Comparison of ENCODE assay signal across 12 cellular contexts in genomic region chr16:4691666-4692412, GRCh38. TPM values are rescaled to one million over a fixed set of nuclear protein-coding genes. Genes with fewer than 3 reads are reported as not detected.
DNase-seq lines count a peak whose midpoint lies in the region; ATAC-seq and TF ChIP-seq lines count a peak whose summit lies in the region.
"Had no signal": no experiment of that assay in that cellular context is flagged by ENCODE, and none has a peak within 500 bp of the region (broad histone marks: within the 10 kb centered on the region; RNA-seq: fewer than 3 reads in every experiment).

No MANE protein-coding gene starts in this region.

- no CpG with 5 or more reads among the region's 20 CpGs for WGBS in H9 (ENCODE audit: extremely low coverage, insufficient read length, low lambda C conversion rate)

- H3K4me2 ChIP-seq in H9 (ENCODE audit: insufficient read depth, insufficient read length, low read length): no peak overlapping the region

- H3K18ac ChIP-seq in H9 (ENCODE audit: insufficient read length, low read depth, low read length): no peak overlapping the region

- no peaks in the 10 kb centered on the region for H3K79me1 ChIP-seq in H9 (ENCODE audit: insufficient read depth, low read depth, low read length, poor library complexity, severe bottlenecking)

- H2BK15ac ChIP-seq in H9 (ENCODE audit: low read depth, low read length): no peak overlapping the region

- H3K27me3 Mint-ChIP-seq in T-helper 2 cell treated with Interferon-gamma antibody and Interleukin-4, amounts not matched to agents 5 μg/mL and 100 μg/mL, for 36 hours (ENCODE audit: low read depth): no peaks in the 10 kb centered on the region
- H3K27me3 Mint-ChIP-seq in H9 (ENCODE audit: low read depth): peaks cover 2% of the 10 kb centered on the region; the same call in 1 of the 2 replicates
- H3K27me3 Mint-ChIP-seq in dendritic cell treated with granulocyte-macrophage colony-stimulating factor and Interleukin-4, amounts not matched to agents 40 ng/mL and 50 ng/mL, for 4 days: no peaks in the 10 kb centered on the region

- H3K4me3 Mint-ChIP-seq in T-helper 2 cell treated with Interferon-gamma antibody and Interleukin-4, amounts not matched to agents 5 μg/mL and 100 μg/mL, for 36 hours: peak overlapping the region; percentile 60
- H3K4me3 Mint-ChIP-seq in H9: peak overlapping the region in 1 of 2 experiments; percentile 78; a peak in 2 of 5 replicates
- peak overlapping the region; percentile 7 for H3K4me3 Mint-ChIP-seq in dendritic cell treated with granulocyte-macrophage colony-stimulating factor and Interleukin-4, amounts not matched to agents 40 ng/mL and 50 ng/mL, for 4 days

- no peak overlapping the region for H4K8ac ChIP-seq in H9 (replicated peaks; ENCODE audit: insufficient read length, low read depth, low read length)

- TF ChIP-seq CTCF in H9 (conservative IDR thresholded peaks at IDR 0.05) (no peak), neutrophil (IDR thresholded peaks at IDR 0.05) (no peak)

- H3K27me3 ChIP-seq in H9 (ENCODE audit: insufficient read depth, low read length) (no peaks in the 10 kb centered on the region), neutrophil (no peaks in the 10 kb centered on the region)
- H3K27me3 ChIP-seq: testis had no signal

- no peak overlapping the region for H3T11ph ChIP-seq in H9 (ENCODE audit: low read length)

- H2AK5ac ChIP-seq in H9 (ENCODE audit: insufficient read length, low read length): no peak overlapping the region

- H3K27ac ChIP-seq in H9 (ENCODE audit: insufficient read length, low read depth, low read length) (no peak overlapping the region), neutrophil (peak overlapping the region; percentile 89)

- H3K79me2 ChIP-seq in H9 (ENCODE audit: insufficient read depth, low read length): no peaks in the 10 kb centered on the region

- peak overlapping the region; percentile 89 to 90 for H3K4me3 ChIP-seq in neutrophil (ENCODE audit: low read depth in 1 of 2, low read length in 1 of 2)
- H3K4me3 ChIP-seq: testis had no signal

- H3K56ac ChIP-seq in H9 (ENCODE audit: insufficient read length, low read depth, low read length): no peak overlapping the region

- H3K36me3 Mint-ChIP-seq in T-helper 2 cell treated with Interferon-gamma antibody and Interleukin-4, amounts not matched to agents 5 μg/mL and 100 μg/mL, for 36 hours (ENCODE audit: low read depth): peaks cover 13% of the 10 kb centered on the region
- H3K36me3 Mint-ChIP-seq in H9 (ENCODE audit: insufficient read depth in 1 of 3, low read depth in 3 of 3): peaks cover 5 to 30% (median 30%) of the 10 kb centered on the region in 3 experiments; a peak in 6 of 7 replicates
- H3K36me3 Mint-ChIP-seq in dendritic cell treated with granulocyte-macrophage colony-stimulating factor and Interleukin-4, amounts not matched to agents 40 ng/mL and 50 ng/mL, for 4 days (ENCODE audit: low read depth): peaks cover 64% of the 10 kb centered on the region

- no peak overlapping the region; the same call in 1 of the 2 replicates for H3K14ac ChIP-seq in H9 (ENCODE audit: insufficient read depth, low read length)

- H4K5ac ChIP-seq in H9 (ENCODE audit: insufficient read length, low read depth, low read length): no peak overlapping the region

- DNase-seq in T-helper 2 cell treated with Interferon-gamma antibody and Interleukin-4, amounts not matched to agents 5 μg/mL and 100 μg/mL, for 36 hours (ENCODE audit: low spot score): no peak
- no peak for DNase-seq in T-helper 2 cell
- no peak for DNase-seq in H9
- DNase-seq in GOT3 (lab: John Stamatoyannopoulos, UW): no peak
- DNase-seq in head of caudate nucleus: no peak
- DNase-seq: dermis blood vessel endothelial cell, DND-41, testis had no signal

- no peak overlapping the region for H2BK5ac ChIP-seq in H9 (ENCODE audit: insufficient read length, low read length)

- H3K36me3 ChIP-seq in neutrophil: peaks cover 60% of the 10 kb centered on the region

- H3K4me1 ChIP-seq in H9 (ENCODE audit: insufficient read depth, low read length): no peaks in the 10 kb centered on the region
- H3K4me1 ChIP-seq in neutrophil (ENCODE audit: control insufficient read depth in 1 of 2, insufficient read depth in 1 of 2, low read depth in 1 of 2, low read length in 1 of 2): peaks cover 31 to 46% of the 10 kb centered on the region in 2 experiments

- H2AFZ ChIP-seq in H9 (ENCODE audit: low read length): no peak overlapping the region

- no peak overlapping the region for H2BK12ac ChIP-seq in H9 (ENCODE audit: insufficient read length, low read depth, low read length)

- H3K4ac ChIP-seq in H9 (ENCODE audit: low read depth, low read length): no peak overlapping the region

- no peak for ATAC-seq in HG02885 (IDR thresholded peaks at IDR 0.05; ENCODE audit: poor library complexity, unreplicated experiment)

- H3K9me3 Mint-ChIP-seq in T-helper 2 cell treated with Interferon-gamma antibody and Interleukin-4, amounts not matched to agents 5 μg/mL and 100 μg/mL, for 36 hours: no peaks in the 10 kb centered on the region
- H3K9me3 Mint-ChIP-seq in H9: no peaks in the 10 kb centered on the region
- no peaks in the 10 kb centered on the region for H3K9me3 Mint-ChIP-seq in dendritic cell treated with granulocyte-macrophage colony-stimulating factor and Interleukin-4, amounts not matched to agents 40 ng/mL and 50 ng/mL, for 4 days

- H3K23me2 ChIP-seq in H9 (ENCODE audit: insufficient read length, low read depth, low read length, poor library complexity, severe bottlenecking): peaks cover 3% of the 10 kb centered on the region

- H3K27ac Mint-ChIP-seq in T-helper 2 cell treated with Interferon-gamma antibody and Interleukin-4, amounts not matched to agents 5 μg/mL and 100 μg/mL, for 36 hours: peak overlapping the region; percentile 62
- H3K27ac Mint-ChIP-seq in H9: peak overlapping the region in 2 of 3 experiments; percentile 48 to 86; a peak in 4 of 7 replicates
- peak overlapping the region; percentile 86 for H3K27ac Mint-ChIP-seq in dendritic cell treated with granulocyte-macrophage colony-stimulating factor and Interleukin-4, amounts not matched to agents 40 ng/mL and 50 ng/mL, for 4 days

- no peak overlapping the region for H4K91ac ChIP-seq in H9 (ENCODE audit: insufficient read length, low read depth, low read length)

- no peaks in the 10 kb centered on the region for H4K20me1 ChIP-seq in H9 (ENCODE audit: control insufficient read depth, insufficient read depth, insufficient read length)

- intact Hi-C loops in dendritic cell treated with granulocyte-macrophage colony-stimulating factor and Interleukin-4, amounts not matched to agents 40 ng/mL and 50 ng/mL, for 4 days (cut with micrococcal nuclease): no loop called here
- intact Hi-C loops in head of caudate nucleus (cut with DNase I): no loop called here

- H3K9me3 ChIP-seq in H9 (ENCODE audit: control insufficient read depth, low read depth, low read length): no peaks in the 10 kb centered on the region
- no peaks in the 10 kb centered on the region for H3K9me3 ChIP-seq in neutrophil
- H3K9me3 ChIP-seq: A549, testis had no signal

- no peak overlapping the region for H2BK120ac ChIP-seq in H9 (ENCODE audit: low read depth, low read length, poor library complexity, severe bottlenecking)

- no peak overlapping the region for H2BK20ac ChIP-seq in H9 (ENCODE audit: low read depth, low read length, poor library complexity, severe bottlenecking)

- no peaks in the 10 kb centered on the region for H3K4me1 Mint-ChIP-seq in T-helper 2 cell treated with Interferon-gamma antibody and Interleukin-4, amounts not matched to agents 5 μg/mL and 100 μg/mL, for 36 hours (ENCODE audit: low read depth)
- peaks cover 2 to 3% of the 10 kb centered on the region in 2 experiments; a peak in 2 of 4 replicates for H3K4me1 Mint-ChIP-seq in H9
- peaks cover 78% of the 10 kb centered on the region for H3K4me1 Mint-ChIP-seq in dendritic cell treated with granulocyte-macrophage colony-stimulating factor and Interleukin-4, amounts not matched to agents 40 ng/mL and 50 ng/mL, for 4 days (ENCODE audit: low read depth)

- no peak overlapping the region for H3K9ac ChIP-seq in H9 (ENCODE audit: extremely low read depth, insufficient read length, low read length)

- H3K23ac ChIP-seq in H9 (ENCODE audit: insufficient read length, low read depth, low read length): no peak overlapping the region

RNA-seq across cellular contexts. Expression of gene NUDT16L1, which starts 1.5 kb away (rescaled TPM):
- total RNA-seq in H9 (2021): 49.4 and 50.0 TPM in 2 replicates

RNA-seq across cellular contexts. Expression of gene ANKS3, which starts 42.2 kb away (rescaled TPM):
- total RNA-seq in H9 (2021): 27.3 and 32.0 TPM in 2 replicates

RNA-seq across cellular contexts. Expression of gene DNAAF8, which starts 42.5 kb away (rescaled TPM):
- 0.33 and 0.39 TPM in 2 replicates for total RNA-seq in H9 (2021)
